In the genomic region with DNA sequence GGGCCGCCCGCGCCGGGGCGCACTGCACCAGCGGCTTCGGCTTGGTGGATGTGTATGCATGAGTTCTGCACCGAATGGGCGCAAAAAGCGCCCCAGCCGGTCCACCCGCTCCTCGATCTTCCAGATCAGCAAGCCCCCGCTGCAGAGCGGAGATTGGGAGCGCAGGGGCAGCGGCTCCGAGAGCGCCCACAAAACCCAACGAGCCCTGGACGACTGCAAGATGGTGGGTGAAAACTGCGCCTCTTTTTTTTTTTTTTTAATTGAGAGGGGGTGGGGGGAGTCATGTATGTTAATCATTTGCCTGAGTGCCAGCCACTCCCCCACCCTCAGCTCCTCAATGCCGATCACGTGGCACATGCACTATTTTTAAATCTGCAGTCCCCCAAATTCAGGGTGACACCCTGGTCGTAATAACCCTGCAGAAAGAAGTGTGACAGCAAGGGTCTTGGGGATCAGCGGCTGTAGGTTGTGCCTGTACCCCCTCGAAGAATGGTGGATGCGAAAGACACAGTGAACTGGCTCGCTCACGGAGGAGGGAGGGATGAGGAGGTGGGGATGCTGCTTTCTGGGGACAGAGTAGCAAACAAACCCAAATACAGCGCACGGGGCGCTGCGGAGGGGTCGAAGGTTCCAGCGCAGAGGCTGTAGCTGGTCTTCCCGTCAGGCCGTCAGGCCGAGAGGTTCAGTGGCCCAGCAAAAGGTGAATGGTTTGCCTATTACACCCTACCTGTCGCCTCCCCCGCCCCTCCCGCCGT, we compare ENCODE assay signal across 8 cellular contexts. TPM values are rescaled to one million over a fixed set of nuclear protein-coding genes. Genes with fewer than 3 reads are reported as not detected.
A peak's percentile ranks its signal among the peaks of the same experiment; 100 is the strongest.
DNase-seq lines count a peak whose midpoint lies in the region; ATAC-seq, FAIRE-seq and TF ChIP-seq lines count a peak whose summit lies in the region.

No MANE protein-coding gene starts in this region.

- no peak for ATAC-seq in activated CD8-positive, alpha-beta T cell treated with anti-CD3 and anti-CD28 coated beads for 36 hours
- no peak for ATAC-seq in HG02840 (IDR thresholded peaks at IDR 0.05; ENCODE audit: low FRiP score, unreplicated experiment)

- no peak overlapping the region for H2BK12ac ChIP-seq in neuronal stem cell (ENCODE audit: low read length)

- H3K4me1 ChIP-seq in A673 (ENCODE audit: insufficient read depth, low read length, poor library complexity, severe bottlenecking) (no peaks in the 10 kb centered on the region), neuronal stem cell (ENCODE audit: control insufficient read depth in 2 of 2, insufficient read depth in 1 of 2, low read depth in 1 of 2, low read length in 2 of 2) (peaks cover 3 to 4% of the 10 kb centered on the region in 2 donors)

- no peak overlapping the region for H2AK5ac ChIP-seq in neuronal stem cell (ENCODE audit: low read depth, low read length)

- no peak overlapping the region for H3K27ac Mint-ChIP-seq in activated CD8-positive, alpha-beta T cell treated with anti-CD3 and anti-CD28 coated beads for 36 hours

- peak overlapping the region; percentile 49 for H3K4me3 ChIP-seq in A673 (ENCODE audit: low read depth, low read length, poor library complexity, severe bottlenecking)
- H3K4me3 ChIP-seq in fibroblast of the aortic adventitia (ENCODE audit: low read depth, low read length): peak overlapping the region; percentile 52
- H3K4me3 ChIP-seq in neuronal stem cell (ENCODE audit: low read length in 2 of 2): peak overlapping the region; percentile 48 to 91

- peaks cover 86% of the 10 kb centered on the region for H3K27me3 ChIP-seq in A673 (replicated peaks; ENCODE audit: insufficient read depth, low read depth, low read length, poor library complexity)
- peaks cover 0 to 86% (median 8%) of the 10 kb centered on the region in 3 experiments for H3K27me3 ChIP-seq in neuronal stem cell (ENCODE audit: control insufficient read depth in 3 of 3, insufficient read depth in 3 of 3, low read depth in 1 of 3, low read length in 3 of 3)

- no peak overlapping the region for H2BK120ac ChIP-seq in neuronal stem cell (ENCODE audit: low read depth, low read length)

- H3K9me3 ChIP-seq in A673 (ENCODE audit: low read depth, low read length, poor library complexity, severe bottlenecking) (no peaks in the 10 kb centered on the region), neuronal stem cell (replicated peaks in 1 of 2; ENCODE audit: control insufficient read depth in 2 of 2, insufficient read depth in 1 of 2, low read depth in 1 of 2, low read length in 2 of 2) (no peaks in the 10 kb centered on the region)

- no peak overlapping the region for H3K14ac ChIP-seq in neuronal stem cell (ENCODE audit: low read length)

- no peak overlapping the region for H4K91ac ChIP-seq in neuronal stem cell (ENCODE audit: low read depth, low read length, poor library complexity)

- intact Hi-C loops in A673 (cut with micrococcal nuclease; ENCODE audit: unreplicated experiment): loop anchor here (5.0 kb wide), 1 partner anchor 276 kb away; no protein-coding TSS in a partner anchor
- intact Hi-C loops in activated CD8-positive, alpha-beta T cell treated with anti-CD3 and anti-CD28 coated beads for 36 hours (cut with micrococcal nuclease): no loop called here

- no peaks in the 10 kb centered on the region for H3K36me3 Mint-ChIP-seq in activated CD8-positive, alpha-beta T cell treated with anti-CD3 and anti-CD28 coated beads for 36 hours (ENCODE audit: low read depth)

- POLR2A ChIA-PET in A673 (lab: Charles Lee; ENCODE audit: low non-redundant PET): no interaction called here
- POLR2A ChIA-PET in activated CD8-positive, alpha-beta T cell treated with anti-CD3 and anti-CD28 coated beads for 36 hours (lab: Charles Lee): no interaction called here

- peak; percentile 39; the same call in 1 of the 2 replicates for TF ChIP-seq CTCF in A673 (conservative IDR thresholded peaks at IDR 0.05; ENCODE audit: low read depth, low read length)
- TF ChIP-seq CTCF in fibroblast of the aortic adventitia (IDR thresholded peaks at IDR 0.05; ENCODE audit: insufficient read depth, low read length): no peak
- no peak for TF ChIP-seq CTCF in D721Med (IDR thresholded peaks at IDR 0.05; ENCODE audit: insufficient read depth, missing control alignments)
- no peak for TF ChIP-seq CTCF in activated CD8-positive, alpha-beta T cell treated with anti-CD3 and anti-CD28 coated beads for 36 hours (IDR thresholded peaks at IDR 0.05)

- H3K4me2 ChIP-seq in neuronal stem cell (ENCODE audit: insufficient read depth, low read length, poor library complexity, severe bottlenecking): peak overlapping the region; percentile 89

- no CpG with 5 or more reads among the region's 43 CpGs for WGBS in neuronal stem cell (ENCODE audit: extremely low coverage in 2 of 2, insufficient read length in 2 of 2, insufficient replicate concordance in 1 of 2), 2 donors

- H4K8ac ChIP-seq in neuronal stem cell (ENCODE audit: low read depth, low read length): no peak overlapping the region

- H3K9ac ChIP-seq in neuronal stem cell (ENCODE audit: low read depth, low read length, poor library complexity): peak overlapping the region; percentile 95

- FAIRE-seq in D721Med (lab: Jason Lieb, UNC): no peak
- FAIRE-seq in RCC 7860 (lab: Jason Lieb, UNC): no peak

- H3K27me3 Mint-ChIP-seq in activated CD8-positive, alpha-beta T cell treated with anti-CD3 and anti-CD28 coated beads for 36 hours: peaks cover 37% of the 10 kb centered on the region

- H3K27ac ChIP-seq in A673 (ENCODE audit: low read depth, low read length, poor library complexity, severe bottlenecking) (no peak overlapping the region), neuronal stem cell (replicated peaks; ENCODE audit: low read length) (no peak overlapping the region)

- peak overlapping the region; percentile 93 for H2AFZ ChIP-seq in neuronal stem cell (ENCODE audit: low read length)

- H3K4me3 Mint-ChIP-seq in activated CD8-positive, alpha-beta T cell treated with anti-CD3 and anti-CD28 coated beads for 36 hours: no peak overlapping the region

- H3K4ac ChIP-seq in neuronal stem cell (ENCODE audit: low read length): no peak overlapping the region

- DNase-seq in A673 (ENCODE audit: low spot score): no peak
- peak; percentile 70 for DNase-seq in NCI-H69 (lab: John Stamatoyannopoulos, UW)
- no peak for DNase-seq in fibroblast of the aortic adventitia (ENCODE audit: low read depth)
- peak; percentile 11 for DNase-seq in neuronal stem cell (ENCODE audit: low spot score)
- no peak for DNase-seq in D721Med (ENCODE audit: insufficient read length, low spot score)
- no peak for DNase-seq in activated CD8-positive, alpha-beta T cell treated with anti-CD3 and anti-CD28 coated beads for 36 hours
- DNase-seq in RCC 7860 (ENCODE audit: low spot score): no peak

- CTCF ChIA-PET in A673 (lab: Charles Lee): interaction anchor here (0.6 kb wide), 1 partner anchor 101 kb away, joined by 3 read pairs; no protein-coding TSS in a partner anchor
- CTCF ChIA-PET in activated CD8-positive, alpha-beta T cell treated with anti-CD3 and anti-CD28 coated beads for 36 hours (lab: Charles Lee): no interaction called here

- peak overlapping the region; percentile 2 for H2BK15ac ChIP-seq in neuronal stem cell (ENCODE audit: low read length)

- peak overlapping the region; percentile 47 for H3K23ac ChIP-seq in neuronal stem cell (ENCODE audit: low read depth, low read length, poor library complexity)

- H3K4me1 Mint-ChIP-seq in activated CD8-positive, alpha-beta T cell treated with anti-CD3 and anti-CD28 coated beads for 36 hours (ENCODE audit: low read depth): peaks cover 2% of the 10 kb centered on the region

- H3K36me3 ChIP-seq in A673 (ENCODE audit: insufficient read depth, low read length, poor library complexity, severe bottlenecking) (no peaks in the 10 kb centered on the region), neuronal stem cell (replicated peaks in 1 of 2; ENCODE audit: control insufficient read depth in 2 of 2, insufficient read depth in 2 of 2, low read length in 2 of 2) (no peaks in the 10 kb centered on the region)

- no TSS peak for BruUV-seq in A673 (replicated peaks; lab: Mats Ljungman, UMichigan)

- H2BK5ac ChIP-seq in neuronal stem cell (ENCODE audit: low read length): peak overlapping the region; percentile 88

- no peaks in the 10 kb centered on the region for H3K9me3 Mint-ChIP-seq in activated CD8-positive, alpha-beta T cell treated with anti-CD3 and anti-CD28 coated beads for 36 hours

- peak overlapping the region; percentile 99 for H3K18ac ChIP-seq in neuronal stem cell (ENCODE audit: low read length)

- no peaks in the 10 kb centered on the region for H3K79me1 ChIP-seq in neuronal stem cell (ENCODE audit: low read depth, low read length)

RNA-seq across cellular contexts. Expression of gene RGS7BP, which starts 0.9 kb away (rescaled TPM):
- total RNA-seq in A673 (2021) (3.1 TPM in 2 replicates), fibroblast of the aortic adventitia (ENCODE audit: low replicate concordance) (0.72 and 1.1 TPM in 2 replicates)
- polyA plus RNA-seq in neuronal stem cell (2013, experiment 1 of 2): 0.57 TPM
- 0.66 TPM for polyA plus RNA-seq in neuronal stem cell (2013, experiment 2 of 2)
- not detected for total RNA-seq in activated CD8-positive, alpha-beta T cell treated with anti-CD3 and anti-CD28 coated beads for 36 hours

Comparison
In these comparisons a context has a peak if more than half of its experiments do, and no peak if none do; other contexts are left out.
1. DNase-seq: peak in NCI-H69 (single experiment) and neuronal stem cell (single experiment); none in A673 (single experiment), fibroblast of the aortic adventitia (single experiment), D721Med (single experiment), activated CD8-positive, alpha-beta T cell treated with anti-CD3 and anti-CD28 coated beads for 36 hours (single experiment) and RCC 7860 (single experiment).
2. Peak in every context shown above with its lines, with median percentiles within 50 percentile points of each other: H3K4me3 ChIP-seq.